2 cellular contexts compared by ENCODE assay signal in genomic region chr4:6377626-6378492, GRCh38.
TF ChIP-seq lines count a peak whose summit lies in the region.

No MANE protein-coding gene starts in this region.

TF ChIP-seq in GM23338, 12 proteins besides CTCF, POLR2A, EP300 and RAD21:
- TF ChIP-seq, protein P1, sequence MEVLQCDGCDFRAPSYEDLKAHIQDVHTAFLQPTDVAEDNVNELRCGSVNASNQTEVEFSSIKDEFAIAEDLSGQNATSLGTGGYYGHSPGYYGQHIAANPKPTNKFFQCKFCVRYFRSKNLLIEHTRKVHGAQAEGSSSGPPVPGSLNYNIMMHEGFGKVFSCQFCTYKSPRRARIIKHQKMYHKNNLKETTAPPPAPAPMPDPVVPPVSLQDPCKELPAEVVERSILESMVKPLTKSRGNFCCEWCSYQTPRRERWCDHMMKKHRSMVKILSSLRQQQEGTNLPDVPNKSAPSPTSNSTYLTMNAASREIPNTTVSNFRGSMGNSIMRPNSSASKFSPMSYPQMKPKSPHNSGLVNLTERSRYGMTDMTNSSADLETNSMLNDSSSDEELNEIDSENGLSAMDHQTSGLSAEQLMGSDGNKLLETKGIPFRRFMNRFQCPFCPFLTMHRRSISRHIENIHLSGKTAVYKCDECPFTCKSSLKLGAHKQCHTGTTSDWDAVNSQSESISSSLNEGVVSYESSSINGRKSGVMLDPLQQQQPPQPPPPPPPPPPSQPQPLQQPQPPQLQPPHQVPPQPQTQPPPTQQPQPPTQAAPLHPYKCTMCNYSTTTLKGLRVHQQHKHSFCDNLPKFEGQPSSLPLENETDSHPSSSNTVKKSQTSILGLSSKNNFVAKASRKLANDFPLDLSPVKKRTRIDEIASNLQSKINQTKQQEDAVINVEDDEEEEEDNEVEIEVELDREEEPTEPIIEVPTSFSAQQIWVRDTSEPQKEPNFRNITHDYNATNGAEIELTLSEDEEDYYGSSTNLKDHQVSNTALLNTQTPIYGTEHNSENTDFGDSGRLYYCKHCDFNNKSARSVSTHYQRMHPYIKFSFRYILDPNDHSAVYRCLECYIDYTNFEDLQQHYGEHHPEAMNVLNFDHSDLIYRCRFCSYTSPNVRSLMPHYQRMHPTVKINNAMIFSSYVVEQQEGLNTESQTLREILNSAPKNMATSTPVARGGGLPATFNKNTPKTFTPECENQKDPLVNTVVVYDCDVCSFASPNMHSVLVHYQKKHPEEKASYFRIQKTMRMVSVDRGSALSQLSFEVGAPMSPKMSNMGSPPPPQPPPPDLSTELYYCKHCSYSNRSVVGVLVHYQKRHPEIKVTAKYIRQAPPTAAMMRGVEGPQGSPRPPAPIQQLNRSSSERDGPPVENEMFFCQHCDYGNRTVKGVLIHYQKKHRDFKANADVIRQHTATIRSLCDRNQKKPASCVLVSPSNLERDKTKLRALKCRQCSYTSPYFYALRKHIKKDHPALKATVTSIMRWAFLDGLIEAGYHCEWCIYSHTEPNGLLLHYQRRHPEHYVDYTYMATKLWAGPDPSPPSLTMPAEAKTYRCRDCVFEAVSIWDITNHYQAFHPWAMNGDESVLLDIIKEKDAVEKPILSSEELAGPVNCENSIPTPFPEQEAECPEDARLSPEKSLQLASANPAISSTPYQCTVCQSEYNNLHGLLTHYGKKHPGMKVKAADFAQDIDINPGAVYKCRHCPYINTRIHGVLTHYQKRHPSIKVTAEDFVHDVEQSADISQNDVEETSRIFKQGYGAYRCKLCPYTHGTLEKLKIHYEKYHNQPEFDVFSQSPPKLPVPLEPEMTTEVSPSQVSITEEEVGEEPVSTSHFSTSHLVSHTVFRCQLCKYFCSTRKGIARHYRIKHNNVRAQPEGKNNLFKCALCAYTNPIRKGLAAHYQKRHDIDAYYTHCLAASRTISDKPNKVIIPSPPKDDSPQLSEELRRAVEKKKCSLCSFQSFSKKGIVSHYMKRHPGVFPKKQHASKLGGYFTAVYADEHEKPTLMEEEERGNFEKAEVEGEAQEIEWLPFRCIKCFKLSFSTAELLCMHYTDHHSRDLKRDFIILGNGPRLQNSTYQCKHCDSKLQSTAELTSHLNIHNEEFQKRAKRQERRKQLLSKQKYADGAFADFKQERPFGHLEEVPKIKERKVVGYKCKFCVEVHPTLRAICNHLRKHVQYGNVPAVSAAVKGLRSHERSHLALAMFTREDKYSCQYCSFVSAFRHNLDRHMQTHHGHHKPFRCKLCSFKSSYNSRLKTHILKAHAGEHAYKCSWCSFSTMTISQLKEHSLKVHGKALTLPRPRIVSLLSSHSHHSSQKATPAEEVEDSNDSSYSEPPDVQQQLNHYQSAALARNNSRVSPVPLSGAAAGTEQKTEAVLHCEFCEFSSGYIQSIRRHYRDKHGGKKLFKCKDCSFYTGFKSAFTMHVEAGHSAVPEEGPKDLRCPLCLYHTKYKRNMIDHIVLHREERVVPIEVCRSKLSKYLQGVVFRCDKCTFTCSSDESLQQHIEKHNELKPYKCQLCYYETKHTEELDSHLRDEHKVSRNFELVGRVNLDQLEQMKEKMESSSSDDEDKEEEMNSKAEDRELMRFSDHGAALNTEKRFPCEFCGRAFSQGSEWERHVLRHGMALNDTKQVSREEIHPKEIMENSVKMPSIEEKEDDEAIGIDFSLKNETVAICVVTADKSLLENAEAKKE (CRISPR knock-in tag; IDR thresholded peaks at IDR 0.05): no peak
- no peak for TF ChIP-seq STAT1 (IDR thresholded peaks at IDR 0.05; ENCODE audit: unreplicated experiment)
- no peak for TF ChIP-seq EZH2 (IDR thresholded peaks at IDR 0.05; ENCODE audit: low read depth, unreplicated experiment)
- no peak for TF ChIP-seq JUNB (IDR thresholded peaks at IDR 0.05; ENCODE audit: unreplicated experiment)
- TF ChIP-seq CREB1 (CRISPR knock-in tag; IDR thresholded peaks at IDR 0.05; ENCODE audit: low read depth): no peak
- no peak for TF ChIP-seq ETS1 (IDR thresholded peaks at IDR 0.05)
- no peak for TF ChIP-seq POLR2AphosphoS5 (IDR thresholded peaks at IDR 0.05; ENCODE audit: low read depth)
- TF ChIP-seq EZH2phosphoT487 (IDR thresholded peaks at IDR 0.05; ENCODE audit: unreplicated experiment): no peak
- TF ChIP-seq ZNF114 (CRISPR knock-in tag; IDR thresholded peaks at IDR 0.05): no peak
- no peak for TF ChIP-seq ZNF331 (CRISPR knock-in tag; IDR thresholded peaks at IDR 0.05; ENCODE audit: low read depth)
- no peak for TF ChIP-seq NANOG (IDR thresholded peaks at IDR 0.05; ENCODE audit: borderline replicate concordance)
- TF ChIP-seq, protein P2, sequence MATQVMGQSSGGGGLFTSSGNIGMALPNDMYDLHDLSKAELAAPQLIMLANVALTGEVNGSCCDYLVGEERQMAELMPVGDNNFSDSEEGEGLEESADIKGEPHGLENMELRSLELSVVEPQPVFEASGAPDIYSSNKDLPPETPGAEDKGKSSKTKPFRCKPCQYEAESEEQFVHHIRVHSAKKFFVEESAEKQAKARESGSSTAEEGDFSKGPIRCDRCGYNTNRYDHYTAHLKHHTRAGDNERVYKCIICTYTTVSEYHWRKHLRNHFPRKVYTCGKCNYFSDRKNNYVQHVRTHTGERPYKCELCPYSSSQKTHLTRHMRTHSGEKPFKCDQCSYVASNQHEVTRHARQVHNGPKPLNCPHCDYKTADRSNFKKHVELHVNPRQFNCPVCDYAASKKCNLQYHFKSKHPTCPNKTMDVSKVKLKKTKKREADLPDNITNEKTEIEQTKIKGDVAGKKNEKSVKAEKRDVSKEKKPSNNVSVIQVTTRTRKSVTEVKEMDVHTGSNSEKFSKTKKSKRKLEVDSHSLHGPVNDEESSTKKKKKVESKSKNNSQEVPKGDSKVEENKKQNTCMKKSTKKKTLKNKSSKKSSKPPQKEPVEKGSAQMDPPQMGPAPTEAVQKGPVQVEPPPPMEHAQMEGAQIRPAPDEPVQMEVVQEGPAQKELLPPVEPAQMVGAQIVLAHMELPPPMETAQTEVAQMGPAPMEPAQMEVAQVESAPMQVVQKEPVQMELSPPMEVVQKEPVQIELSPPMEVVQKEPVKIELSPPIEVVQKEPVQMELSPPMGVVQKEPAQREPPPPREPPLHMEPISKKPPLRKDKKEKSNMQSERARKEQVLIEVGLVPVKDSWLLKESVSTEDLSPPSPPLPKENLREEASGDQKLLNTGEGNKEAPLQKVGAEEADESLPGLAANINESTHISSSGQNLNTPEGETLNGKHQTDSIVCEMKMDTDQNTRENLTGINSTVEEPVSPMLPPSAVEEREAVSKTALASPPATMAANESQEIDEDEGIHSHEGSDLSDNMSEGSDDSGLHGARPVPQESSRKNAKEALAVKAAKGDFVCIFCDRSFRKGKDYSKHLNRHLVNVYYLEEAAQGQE (IDR thresholded peaks at IDR 0.05; ENCODE audit: unreplicated experiment): no peak

TF ChIP-seq in H1, 55 proteins besides CTCF, POLR2A, EP300 and RAD21:
- no peak for TF ChIP-seq USF2 (IDR thresholded peaks at IDR 0.05; ENCODE audit: low read length)
- TF ChIP-seq NANOG (IDR thresholded peaks at IDR 0.05; ENCODE audit: insufficient read depth, low read depth, low read length, poor library complexity, severe bottlenecking): no peak
- TF ChIP-seq RNF2 (IDR thresholded peaks at IDR 0.05; ENCODE audit: borderline replicate concordance, low read depth, low read length, missing control alignments, poor library complexity, severe bottlenecking): no peak
